26 cellular contexts compared by ENCODE assay signal in the genomic region with DNA sequence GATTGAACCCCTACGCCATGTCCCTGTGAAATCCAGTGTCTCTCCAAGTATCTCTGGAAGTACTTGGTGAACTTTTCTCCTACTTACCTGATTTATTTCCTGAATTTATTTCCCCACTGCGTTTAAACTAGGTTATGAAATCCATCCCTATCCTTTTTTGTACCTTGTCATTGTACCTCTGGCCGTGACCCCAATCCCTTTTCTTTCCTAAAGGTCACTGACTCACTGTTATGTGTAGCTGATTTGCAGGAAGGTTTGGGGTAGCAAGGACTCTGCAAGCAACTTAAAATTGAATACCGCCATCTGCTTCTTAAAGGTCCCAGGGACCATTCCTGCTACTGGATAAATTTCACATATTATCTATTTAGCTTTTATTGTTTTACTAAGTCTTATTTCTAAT. TPM values are rescaled to one million over a fixed set of nuclear protein-coding genes. Genes with fewer than 3 reads are reported as not detected.
DNase-seq lines count a peak whose midpoint lies in the region; ATAC-seq, FAIRE-seq and TF ChIP-seq lines count a peak whose summit lies in the region.
"Had no signal": no experiment of that assay in that cellular context is flagged by ENCODE, and none has a peak within 500 bp of the region (broad histone marks: within the 10 kb centered on the region; RNA-seq: fewer than 3 reads in every experiment).

No MANE protein-coding gene starts in this region.

- no peak for FAIRE-seq in HepG2 (lab: Jason Lieb, UNC)
- FAIRE-seq: A204.1, GM12878, H1 had no signal

- POLR2A ChIA-PET in CD4-positive, alpha-beta T cell (lab: Charles Lee) = no interaction called here
- POLR2A ChIA-PET in HepG2 (lab: Yijun Ruan, JAX) = no interaction called here

- H3K27ac Mint-ChIP-seq in activated T-cell treated with anti-CD3 and anti-CD28 coated beads, Interleukin-2, amount 50 U/mL, for 72 hours = peak overlapping the region; percentile 88
- H3K27ac Mint-ChIP-seq in CD4-positive, alpha-beta T cell = peak overlapping the region; percentile 2
- H3K27ac Mint-ChIP-seq in activated naive CD8-positive, alpha-beta T cell = peak overlapping the region; percentile 81
- H3K27ac Mint-ChIP-seq: CD8-positive, alpha-beta T cell; IgD-negative memory B cell had no signal

- TF ChIP-seq CTCF in CD4-positive, alpha-beta T cell (IDR thresholded peaks at IDR 0.05) = no peak
- no peak for TF ChIP-seq CTCF in HepG2 (CRISPR knock-in tag; IDR thresholded peaks at IDR 0.05)

- no TSS peak for BruUV-seq in HepG2 (replicated peaks; lab: Mats Ljungman, UMichigan)

- no peak for TF ChIP-seq POLR2A in HepG2 (IDR thresholded peaks at IDR 0.05; ENCODE audit: insufficient read depth in 1 of 2, low read depth in 2 of 2, low read length in 2 of 2)

- no peak for ATAC-seq in activated T-cell treated with anti-CD3 and anti-CD28 coated beads, Interleukin-2, amount 50 U/mL, for 72 hours (replicated peaks in 1 of 2)
- no peak for ATAC-seq in activated T-cell treated with anti-CD3 and anti-CD28 coated beads, Interleukin-2, amount 50 U/mL, for 4 hours
- no peak for ATAC-seq in CD4-positive, alpha-beta T cell (ENCODE audit: poor library complexity)
- ATAC-seq in HepG2 = no peak
- no peak for ATAC-seq in GM18517 (IDR thresholded peaks at IDR 0.05; ENCODE audit: unreplicated experiment)
- ATAC-seq in HG02852 (IDR thresholded peaks at IDR 0.05; ENCODE audit: unreplicated experiment) = no peak
- ATAC-seq: CD8-positive, alpha-beta T cell; GM12878; Panc1 had no signal

- intact Hi-C loops in CD4-positive, alpha-beta T cell (cut with DNase I, micrococcal nuclease) = loop anchor here in 1 of 2 experiments (10.0 kb wide), 1 partner anchor 118 kb away; no protein-coding TSS in a partner anchor
- intact Hi-C loops in HepG2 (cut with micrococcal nuclease; ENCODE audit: unreplicated experiment) = no loop called here

- no peaks in the 10 kb centered on the region for H3K36me3 Mint-ChIP-seq in activated T-cell treated with anti-CD3 and anti-CD28 coated beads, Interleukin-2, amount 50 U/mL, for 72 hours (ENCODE audit: insufficient read depth in 2 of 2)
- peaks cover 1% of the 10 kb centered on the region for H3K36me3 Mint-ChIP-seq in activated T-cell treated with anti-CD3 and anti-CD28 coated beads, Interleukin-2, amount 50 U/mL, for 4 hours (ENCODE audit: insufficient read depth)
- H3K36me3 Mint-ChIP-seq in CD4-positive, alpha-beta T cell (ENCODE audit: low read depth) = peaks cover 1% of the 10 kb centered on the region
- H3K36me3 Mint-ChIP-seq in activated naive CD8-positive, alpha-beta T cell = no peaks in the 10 kb centered on the region
- H3K36me3 Mint-ChIP-seq: IgD-negative memory B cell had no signal

- 55% methylated on average over 4 of the region's 4 CpGs for WGBS in HepG2 (ENCODE audit: low lambda C conversion rate)

- no peak overlapping the region for H3K4me3 Mint-ChIP-seq in activated T-cell treated with anti-CD3 and anti-CD28 coated beads, Interleukin-2, amount 50 U/mL, for 72 hours
- no peak overlapping the region for H3K4me3 Mint-ChIP-seq in activated T-cell treated with anti-CD3 and anti-CD28 coated beads, Interleukin-2, amount 50 U/mL, for 4 hours
- no peak overlapping the region for H3K4me3 Mint-ChIP-seq in CD4-positive, alpha-beta T cell
- no peak overlapping the region for H3K4me3 Mint-ChIP-seq in activated naive CD8-positive, alpha-beta T cell
- H3K4me3 Mint-ChIP-seq: CD8-positive, alpha-beta T cell; IgD-negative memory B cell had no signal

- H3K4me1 ChIP-seq in HepG2 (ENCODE audit: insufficient read depth, low read length) = peaks cover 13% of the 10 kb centered on the region
- H3K4me1 ChIP-seq: Caco-2 had no signal

- DNase-seq in activated T-cell treated with anti-CD3 and anti-CD28 coated beads, Interleukin-2, amount 50 U/mL, for 72 hours = no peak
- no peak for DNase-seq in activated T-cell treated with anti-CD3 and anti-CD28 coated beads, Interleukin-2, amount 50 U/mL, for 4 hours
- DNase-seq in CD4-positive, alpha-beta T cell = no peak
- DNase-seq in HepG2 (ENCODE audit: low spot score) (no peak), OCI-M2 (lab: John Stamatoyannopoulos, UW; ENCODE audit: unreplicated experiment) (no peak)
- DNase-seq: C1 segment of cervical spinal cord; Caco-2; CD8-positive, alpha-beta T cell; GDM1; HCEC 1CT; NCI-H1048; NCI-H1417 treated with DMSO at 0.1 percent for 48 hours; NCI-H1694 treated with DMSO at 0.1 percent for 48 hours; NCI-H2081; NCI-H2227 treated with DMSO at 0.1 percent for 48 hours; NCI-H69; SHP77 had no signal

- H3K27ac ChIP-seq in CD4-positive, alpha-beta T cell (ENCODE audit: low read depth, low read length) = no peak overlapping the region
- no peak overlapping the region for H3K27ac ChIP-seq in HepG2 (ENCODE audit: extremely low read length, insufficient read depth, low read length)
- H3K27ac ChIP-seq: RWPE1 had no signal

- H3K4me3 ChIP-seq in HepG2 (replicated peaks in 1 of 3; ENCODE audit: insufficient read depth in 1 of 3, low read depth in 2 of 3, low read length in 3 of 3) = no peak overlapping the region
- H3K4me3 ChIP-seq: GM12878 had no signal

- no peak overlapping the region for H3K9ac ChIP-seq in HepG2 (ENCODE audit: insufficient read depth, low read depth, low read length)

- TF ChIP-seq EP300 in HepG2 (IDR thresholded peaks at IDR 0.05; ENCODE audit: low read depth in 2 of 2, low read length in 2 of 2) (no peak), HepG2 (CRISPR knock-in tag; IDR thresholded peaks at IDR 0.05; ENCODE audit: borderline replicate concordance) (no peak)

- TF ChIP-seq RAD21 in HepG2 (CRISPR knock-in tag; IDR thresholded peaks at IDR 0.05) = no peak

- H3K79me2 ChIP-seq in HepG2 (ENCODE audit: insufficient read depth, low read length) = no peaks in the 10 kb centered on the region

- peaks cover 13% of the 10 kb centered on the region for H3K4me1 Mint-ChIP-seq in activated T-cell treated with anti-CD3 and anti-CD28 coated beads, Interleukin-2, amount 50 U/mL, for 72 hours (ENCODE audit: low read depth)
- peaks cover 21% of the 10 kb centered on the region for H3K4me1 Mint-ChIP-seq in activated T-cell treated with anti-CD3 and anti-CD28 coated beads, Interleukin-2, amount 50 U/mL, for 4 hours (ENCODE audit: low read depth)
- peaks cover under 1% of the 10 kb centered on the region for H3K4me1 Mint-ChIP-seq in CD4-positive, alpha-beta T cell (ENCODE audit: low read depth)
- peaks cover 21% of the 10 kb centered on the region for H3K4me1 Mint-ChIP-seq in activated naive CD8-positive, alpha-beta T cell (ENCODE audit: low read depth)

- no peak overlapping the region for H3K4me2 ChIP-seq in HepG2 (ENCODE audit: low read depth, low read length)

- H3K36me3 ChIP-seq in HepG2 (replicated peaks in 1 of 2; ENCODE audit: control insufficient read depth in 1 of 2, insufficient read depth in 2 of 2, low read length in 2 of 2) = 0 out of 5 replicates have a peak, but pooled peaks cover 0 to under 1% of the 10 kb centered on the region in 2 experiments

- CTCF ChIA-PET in CD4-positive, alpha-beta T cell (lab: Charles Lee) = no interaction called here
- CTCF ChIA-PET in HepG2 (lab: Yijun Ruan, JAX; ENCODE audit: low intra/inter-chr PET ratio, low total read pairs) = no interaction called here

- no peaks in the 10 kb centered on the region for H3K27me3 ChIP-seq in CD4-positive, alpha-beta T cell (ENCODE audit: control insufficient read depth, insufficient read depth, low read length)
- H3K27me3 ChIP-seq in HepG2 (ENCODE audit: control insufficient read depth in 1 of 2, insufficient read depth in 2 of 2, low read length in 2 of 2) = no peaks in the 10 kb centered on the region

- in situ Hi-C loops in HepG2 (cut with HindIII; ENCODE audit: extremely low pct_ligation_motif_present, low pct_unique_long_range_greater_than_20kb) = no loop called here

- peaks cover 0 to 2% of the 10 kb centered on the region in 2 donors for H3K9me3 Mint-ChIP-seq in activated T-cell treated with anti-CD3 and anti-CD28 coated beads, Interleukin-2, amount 50 U/mL, for 72 hours
- H3K9me3 Mint-ChIP-seq in activated T-cell treated with anti-CD3 and anti-CD28 coated beads, Interleukin-2, amount 50 U/mL, for 4 hours = peaks cover 12% of the 10 kb centered on the region
- peaks cover 5% of the 10 kb centered on the region for H3K9me3 Mint-ChIP-seq in CD4-positive, alpha-beta T cell
- no peaks in the 10 kb centered on the region for H3K9me3 Mint-ChIP-seq in activated naive CD8-positive, alpha-beta T cell (ENCODE audit: low read depth)
- H3K9me3 Mint-ChIP-seq: IgD-negative memory B cell had no signal

- no peak overlapping the region for H2AFZ ChIP-seq in HepG2 (ENCODE audit: low read length)

- no peaks in the 10 kb centered on the region for H3K27me3 Mint-ChIP-seq in activated T-cell treated with anti-CD3 and anti-CD28 coated beads, Interleukin-2, amount 50 U/mL, for 72 hours (ENCODE audit: low read depth)
- H3K27me3 Mint-ChIP-seq in activated T-cell treated with anti-CD3 and anti-CD28 coated beads, Interleukin-2, amount 50 U/mL, for 4 hours (ENCODE audit: low read depth) = no peaks in the 10 kb centered on the region
- no peaks in the 10 kb centered on the region for H3K27me3 Mint-ChIP-seq in CD4-positive, alpha-beta T cell
- no peaks in the 10 kb centered on the region for H3K27me3 Mint-ChIP-seq in activated naive CD8-positive, alpha-beta T cell

- no peaks in the 10 kb centered on the region for H3K9me3 ChIP-seq in CD4-positive, alpha-beta T cell (ENCODE audit: control insufficient read depth, low read length)
- no peaks in the 10 kb centered on the region for H3K9me3 ChIP-seq in HepG2 (ENCODE audit: low read length)
- H3K9me3 ChIP-seq: Caco-2 had no signal

- no peaks in the 10 kb centered on the region for H4K20me1 ChIP-seq in HepG2 (ENCODE audit: insufficient read depth, low read length)

RNA-seq across cellular contexts. Expression of a gene that starts 4.6 kb away (rescaled TPM):
- 10 to 100 TPM; 62.0 to 65.1 TPM for total RNA-seq in activated T-cell treated with anti-CD3 and anti-CD28 coated beads, Interleukin-2, amount 50 U/mL, for 72 hours
- total RNA-seq in activated T-cell treated with anti-CD3 and anti-CD28 coated beads, Interleukin-2, amount 50 U/mL, for 4 hours = 10 to 100 TPM; 42.0 to 46.0 (median 42.1) TPM
- 10 to 100 TPM; 37.8 to 40.1 TPM for total RNA-seq in CD4-positive, alpha-beta T cell
- total RNA-seq in HepG2 (2016; rRNA removed; fragmentation: Illumina TruSeq; extraction: Trizol) = 21.1 and 37.6 TPM in 2 replicates
- total RNA-seq in HepG2 (2016; cell fraction: cytosol; rRNA removed; fragmentation: Illumina TruSeq; extraction: Trizol; ENCODE audit: low read depth) = 8.2 and 9.8 TPM in 2 replicates
- total RNA-seq in HepG2 (2016; cell fraction: insoluble cytoplasmic fraction; rRNA removed; fragmentation: Illumina TruSeq; extraction: Trizol) = 25.4 and 34.5 TPM in 2 replicates
- total RNA-seq in HepG2 (2016; cell fraction: membrane; rRNA removed; fragmentation: Illumina TruSeq; extraction: Trizol) = 8.9 and 9.6 TPM in 2 replicates
- 59.4 and 77.1 TPM in 2 replicates for total RNA-seq in HepG2 (2016; cell fraction: nucleus; rRNA removed; fragmentation: Illumina TruSeq; extraction: Trizol)
- 38.2 and 40.1 TPM in 2 replicates for polyA plus RNA-seq in HepG2 (2011; rRNA removed)
- 10.1 and 10.8 TPM in 2 replicates for polyA plus RNA-seq in HepG2 (2011; cell fraction: cytosol; rRNA removed)
- polyA plus RNA-seq in HepG2 (2011; cell fraction: nucleus; rRNA removed) = 182 and 188 TPM in 2 replicates
- 22.6 and 32.9 TPM in 2 replicates for polyA plus RNA-seq in HepG2 (2012)
- 2.2 and 3.1 TPM in 2 replicates for polyA plus RNA-seq in HepG2 (2016; cell fraction: cytosol; fragmentation: Illumina TruSeq; extraction: Trizol; ENCODE audit: low read depth)
- polyA plus RNA-seq in HepG2 (2016; cell fraction: insoluble cytoplasmic fraction; fragmentation: Illumina TruSeq; extraction: Trizol; ENCODE audit: low read depth) = 23.8 and 27.2 TPM in 2 replicates
- polyA plus RNA-seq in HepG2 (2016; cell fraction: membrane; fragmentation: Illumina TruSeq; extraction: Trizol; ENCODE audit: low read depth) = 6.1 and 7.0 TPM in 2 replicates
- polyA plus RNA-seq in HepG2 (2016; cell fraction: nucleus; fragmentation: Illumina TruSeq; extraction: Trizol; ENCODE audit: insufficient read depth, low read depth) = 131 and 139 TPM in 2 replicates
- 73.7 and 121 TPM in 2 replicates for polyA minus RNA-seq in HepG2 (2011; rRNA and poly(A)+ RNA removed; ENCODE audit: low replicate concordance)
- 8.3 and 11.0 TPM in 2 replicates for polyA minus RNA-seq in HepG2 (2011; cell fraction: cytosol; rRNA and poly(A)+ RNA removed)
- 137 and 147 TPM in 2 replicates for polyA minus RNA-seq in HepG2 (2011; cell fraction: nucleus; rRNA and poly(A)+ RNA removed)

RNA-seq across cellular contexts. Expression of a gene that starts 59.5 kb away (rescaled TPM):
- 100 to 1,000 TPM; 163 to 236 TPM for total RNA-seq in activated T-cell treated with anti-CD3 and anti-CD28 coated beads, Interleukin-2, amount 50 U/mL, for 72 hours
- 10 to 100 TPM; 54.5 to 64.4 (median 58.2) TPM for total RNA-seq in activated T-cell treated with anti-CD3 and anti-CD28 coated beads, Interleukin-2, amount 50 U/mL, for 4 hours
- total RNA-seq in CD4-positive, alpha-beta T cell = 1 to 10 TPM; 1.1 to 1.5 TPM
- total RNA-seq in HepG2 (2016; rRNA removed; fragmentation: Illumina TruSeq; extraction: Trizol) = 80.1 and 186 TPM in 2 replicates
- 27.2 and 31.4 TPM in 2 replicates for total RNA-seq in HepG2 (2016; cell fraction: cytosol; rRNA removed; fragmentation: Illumina TruSeq; extraction: Trizol; ENCODE audit: low read depth)
- 77.9 and 183 TPM in 2 replicates for total RNA-seq in HepG2 (2016; cell fraction: insoluble cytoplasmic fraction; rRNA removed; fragmentation: Illumina TruSeq; extraction: Trizol)
- total RNA-seq in HepG2 (2016; cell fraction: membrane; rRNA removed; fragmentation: Illumina TruSeq; extraction: Trizol) = 91.3 and 92.9 TPM in 2 replicates
- total RNA-seq in HepG2 (2016; cell fraction: nucleus; rRNA removed; fragmentation: Illumina TruSeq; extraction: Trizol) = 89.4 and 101 TPM in 2 replicates
- 84.9 and 106 TPM in 2 replicates for polyA plus RNA-seq in HepG2 (2011; rRNA removed)
- 66.6 and 93.1 TPM in 2 replicates for polyA plus RNA-seq in HepG2 (2011; cell fraction: cytosol; rRNA removed)
- 30.9 and 37.2 TPM in 2 replicates for polyA plus RNA-seq in HepG2 (2011; cell fraction: nucleus; rRNA removed)
- polyA plus RNA-seq in HepG2 (2012) = 69.5 and 111 TPM in 2 replicates
- 61.0 and 61.1 TPM in 2 replicates for polyA plus RNA-seq in HepG2 (2016; cell fraction: cytosol; fragmentation: Illumina TruSeq; extraction: Trizol; ENCODE audit: low read depth)
- polyA plus RNA-seq in HepG2 (2016; cell fraction: insoluble cytoplasmic fraction; fragmentation: Illumina TruSeq; extraction: Trizol; ENCODE audit: low read depth) = 396 and 406 TPM in 2 replicates
- 107 and 113 TPM in 2 replicates for polyA plus RNA-seq in HepG2 (2016; cell fraction: membrane; fragmentation: Illumina TruSeq; extraction: Trizol; ENCODE audit: low read depth)
- 245 and 246 TPM in 2 replicates for polyA plus RNA-seq in HepG2 (2016; cell fraction: nucleus; fragmentation: Illumina TruSeq; extraction: Trizol; ENCODE audit: insufficient read depth, low read depth)
- 242 and 518 TPM in 2 replicates for polyA minus RNA-seq in HepG2 (2011; rRNA and poly(A)+ RNA removed; ENCODE audit: low replicate concordance)
- polyA minus RNA-seq in HepG2 (2011; cell fraction: cytosol; rRNA and poly(A)+ RNA removed) = 59.7 and 82.7 TPM in 2 replicates
- 20.8 and 28.3 TPM in 2 replicates for polyA minus RNA-seq in HepG2 (2011; cell fraction: nucleus; rRNA and poly(A)+ RNA removed)

Comparison
In these comparisons a context has a peak if more than half of its experiments do, and no peak if none do; other contexts are left out.
1. H3K27ac Mint-ChIP-seq: peak in every context shown above with its lines; median percentile 88 in activated T-cell treated with anti-CD3 and anti-CD28 coated beads, Interleukin-2, amount 50 U/mL, for 72 hours; 81 in activated naive CD8-positive, alpha-beta T cell; 2 in CD4-positive, alpha-beta T cell.
2. RNA of a gene that starts 59.5 kb away (total RNA-seq): 163 to 236 TPM in activated T-cell treated with anti-CD3 and anti-CD28 coated beads, Interleukin-2, amount 50 U/mL, for 72 hours, 27.2 to 186 TPM in HepG2 and 54.5 to 64.4 TPM in activated T-cell treated with anti-CD3 and anti-CD28 coated beads, Interleukin-2, amount 50 U/mL, for 4 hours; 1.1 to 1.5 TPM in CD4-positive, alpha-beta T cell; every median in the first group is over 10 times any median in the second.